Comparison of ENCODE assay signal across 20 cellular contexts in the genomic region with DNA sequence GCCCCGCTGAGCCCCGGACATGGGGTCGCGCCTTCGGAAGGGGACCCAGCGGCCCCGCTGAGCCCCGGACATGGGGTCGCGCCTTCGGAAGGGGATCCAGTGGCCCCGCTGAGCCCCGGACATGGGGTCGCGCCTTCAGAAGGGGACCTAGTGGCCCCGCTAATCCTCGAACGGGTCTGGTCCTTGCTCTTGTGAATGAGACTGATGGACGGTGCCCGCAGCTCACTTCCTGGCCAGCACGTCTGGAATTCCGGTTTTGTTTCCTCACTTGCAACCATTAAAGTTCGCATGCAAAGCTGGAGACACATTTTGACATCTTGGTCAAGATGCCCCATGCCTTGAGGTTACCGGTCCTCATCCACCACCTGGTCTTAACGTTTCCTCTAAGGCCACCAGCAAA.
"Had no signal": no experiment of that assay in that cellular context is flagged by ENCODE, and none has a peak within 500 bp of the region (broad histone marks: within the 10 kb centered on the region; RNA-seq: fewer than 3 reads in every experiment).

No MANE protein-coding gene starts in this region.

- DNase-seq: KBM-7, MV-4-11, NCI-H1048, NCI-H1105, NCI-H1417, NCI-H146, NCI-H1694 treated with DMSO at 0.1 percent for 48 hours, NCI-H1930, NCI-H2081, NCI-H2107, NCI-H2227 treated with DMSO at 0.1 percent for 48 hours, NCI-H524, NCI-H526 treated with DMSO at 0.1 percent for 48 hours, NCI-H748 treated with DMSO at 0.1 percent for 48 hours, RPMI8226, SHP77, SK-N-SH had no signal

- FAIRE-seq: HTR-8/SVneo, RCC 7860 had no signal

- H3K9ac ChIP-seq: SK-N-SH had no signal

- H3K27ac ChIP-seq: HL-60 had no signal

- H3K9me3 ChIP-seq: SK-N-SH had no signal
